ENCODE assay signal across 1 cellular context in genomic region chr5:140673187-140673976, GRCh38.
TF ChIP-seq lines count a peak whose summit lies in the region.

Gene DND1 (minus strand): TSS chr5:140673576. CDS start chr5:140673542, 34 bp downstream.

TF ChIP-seq in HepG2, 621 proteins besides CTCF, POLR2A, EP300 and RAD21 (continued from another document):
- TF ChIP-seq, protein P1, sequence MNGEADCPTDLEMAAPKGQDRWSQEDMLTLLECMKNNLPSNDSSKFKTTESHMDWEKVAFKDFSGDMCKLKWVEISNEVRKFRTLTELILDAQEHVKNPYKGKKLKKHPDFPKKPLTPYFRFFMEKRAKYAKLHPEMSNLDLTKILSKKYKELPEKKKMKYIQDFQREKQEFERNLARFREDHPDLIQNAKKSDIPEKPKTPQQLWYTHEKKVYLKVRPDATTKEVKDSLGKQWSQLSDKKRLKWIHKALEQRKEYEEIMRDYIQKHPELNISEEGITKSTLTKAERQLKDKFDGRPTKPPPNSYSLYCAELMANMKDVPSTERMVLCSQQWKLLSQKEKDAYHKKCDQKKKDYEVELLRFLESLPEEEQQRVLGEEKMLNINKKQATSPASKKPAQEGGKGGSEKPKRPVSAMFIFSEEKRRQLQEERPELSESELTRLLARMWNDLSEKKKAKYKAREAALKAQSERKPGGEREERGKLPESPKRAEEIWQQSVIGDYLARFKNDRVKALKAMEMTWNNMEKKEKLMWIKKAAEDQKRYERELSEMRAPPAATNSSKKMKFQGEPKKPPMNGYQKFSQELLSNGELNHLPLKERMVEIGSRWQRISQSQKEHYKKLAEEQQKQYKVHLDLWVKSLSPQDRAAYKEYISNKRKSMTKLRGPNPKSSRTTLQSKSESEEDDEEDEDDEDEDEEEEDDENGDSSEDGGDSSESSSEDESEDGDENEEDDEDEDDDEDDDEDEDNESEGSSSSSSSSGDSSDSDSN (CRISPR knock-in tag; IDR thresholded peaks at IDR 0.05) = 0 out of 2 replicates have a peak, but pooled peaks have one; percentile 26
- TF ChIP-seq RBFOX2 (IDR thresholded peaks at IDR 0.05; ENCODE audit: low read depth, low read length) = 0 out of 2 replicates have a peak, but pooled peaks have one; percentile 26
